Comparison of ENCODE assay signal across 8 cellular contexts in the genomic region with DNA sequence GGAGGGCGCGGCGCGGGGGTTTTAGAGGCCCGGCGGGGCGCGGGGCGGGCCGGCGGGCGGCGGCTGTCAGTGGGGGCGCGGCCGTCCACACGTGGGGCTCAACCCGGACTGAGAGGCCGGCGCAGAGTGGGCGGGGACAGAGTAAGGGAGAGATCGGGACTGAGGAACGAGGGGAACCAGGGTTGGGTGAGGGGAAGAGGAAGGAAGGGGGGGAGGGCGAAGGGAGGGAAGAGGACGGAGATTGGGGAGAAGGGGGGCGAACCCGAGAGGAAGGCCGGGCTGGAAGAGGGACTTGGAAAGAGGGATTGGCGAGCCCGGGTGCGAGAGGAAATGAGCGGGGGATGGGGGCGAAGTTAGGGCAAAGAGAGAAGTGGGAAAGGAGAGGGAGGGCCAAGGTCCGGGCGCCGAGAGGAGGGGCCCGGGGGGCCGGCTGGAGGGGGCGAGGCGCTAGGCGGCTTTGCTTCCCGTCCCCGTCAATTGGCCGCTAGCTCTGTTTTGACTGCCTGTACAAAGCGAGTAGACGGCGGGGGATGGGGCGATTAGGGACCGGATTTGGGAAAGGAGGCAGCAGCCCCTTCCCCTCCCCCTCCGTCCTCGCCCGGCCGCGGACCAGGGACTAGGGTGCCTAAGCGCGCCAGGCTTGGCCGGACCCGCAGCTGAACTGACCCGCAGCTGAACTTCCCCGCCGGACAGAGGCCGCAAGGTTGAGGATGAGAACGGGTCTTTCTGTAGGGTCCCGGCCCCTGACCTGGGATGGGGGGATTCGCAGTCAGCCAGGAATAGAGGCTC. TPM values are rescaled to one million over a fixed set of nuclear protein-coding genes. Genes with fewer than 3 reads are reported as not detected.
DNase-seq lines count a peak whose midpoint lies in the region; ATAC-seq, FAIRE-seq and TF ChIP-seq lines count a peak whose summit lies in the region.

No MANE protein-coding gene starts in this region.

- peak; percentile 91 for DNase-seq in HFF-Myc (ENCODE audit: extremely low read depth, low read depth)
- peak; percentile 16 for DNase-seq in SK-N-SH
- peak; percentile 61 for DNase-seq in glutamatergic neuron
- DNase-seq in pancreas, result peak in 4 of 6 donors; percentile 19 to 70 (median 42)
- DNase-seq in activated naive CD4-positive, alpha-beta T cell treated with anti-CD3 and anti-CD28 coated beads, Interleukin-2, amount 10 ng/mL, durations not matched to agents 7 days and 5 days, result no peak
- no peak for DNase-seq in stimulated activated naive CD4-positive, alpha-beta T cell (lab: John Stamatoyannopoulos, UW)
- DNase-seq in NCI-H1048 (lab: John Stamatoyannopoulos, UW), result no peak

- no peak for TF ChIP-seq EP300 in SK-N-SH (IDR thresholded peaks at IDR 0.05; ENCODE audit: borderline replicate concordance in 1 of 2, low read depth in 1 of 2, low read length in 1 of 2)

- H3K79me2 ChIP-seq in SK-N-SH (ENCODE audit: insufficient read depth), result no peaks in the 10 kb centered on the region

- peak overlapping the region; percentile 89 for H3K4me3 ChIP-seq in HFF-Myc (replicated peaks; ENCODE audit: low read depth, low read length)
- H3K4me3 ChIP-seq in SK-N-SH (ENCODE audit: low read depth in 2 of 2, low read length in 1 of 2), result peak overlapping the region; percentile 45 to 54; a peak in 3 of 4 replicates
- H3K4me3 ChIP-seq in pancreas, result peak overlapping the region; percentile 10 to 51 (median 30)

- peaks cover 9% of the 10 kb centered on the region for H3K27me3 Mint-ChIP-seq in glutamatergic neuron (ENCODE audit: unreplicated experiment)
- H3K27me3 Mint-ChIP-seq in activated naive CD4-positive, alpha-beta T cell treated with anti-CD3 and anti-CD28 coated beads, Interleukin-2, amount 10 ng/mL, durations not matched to agents 7 days and 5 days, result peaks cover 36% of the 10 kb centered on the region

- H3K9ac ChIP-seq in SK-N-SH, result no peak overlapping the region

- H3K9me3 ChIP-seq in SK-N-SH (no peaks in the 10 kb centered on the region), pancreas (no peaks in the 10 kb centered on the region)

- FAIRE-seq in pancreas (lab: Jason Lieb, UNC), result no peak

- H3K27ac ChIP-seq in SK-N-SH (ENCODE audit: low read depth in 2 of 2, low read length in 1 of 2) (peak overlapping the region in 1 of 2 experiments; percentile 34; a peak in 1 of 4 replicates), pancreas (no peak overlapping the region)

- no peaks in the 10 kb centered on the region for H4K20me1 ChIP-seq in SK-N-SH (ENCODE audit: insufficient read depth)

- TF ChIP-seq RAD21 in SK-N-SH (IDR thresholded peaks at IDR 0.05; ENCODE audit: low read length), result no peak

- H3K9me2 ChIP-seq in SK-N-SH, result no peaks in the 10 kb centered on the region

- intact Hi-C loops in pancreas (cut with DNase I), result no loop called here

- no peaks in the 10 kb centered on the region for H3F3A ChIP-seq in SK-N-SH (replicated peaks; ENCODE audit: insufficient read depth)

- peak; percentile 40 to 73 (median 54) for ATAC-seq in pancreas
- ATAC-seq in GM21447 (IDR thresholded peaks at IDR 0.05; ENCODE audit: unreplicated experiment), result no peak

- H3K4me2 ChIP-seq in SK-N-SH, result peak overlapping the region; percentile 72

- peaks cover 46% of the 10 kb centered on the region for H3K27me3 ChIP-seq in SK-N-SH (ENCODE audit: insufficient read depth)
- H3K27me3 ChIP-seq in pancreas, result peaks cover 0 to 39% (median 7%) of the 10 kb centered on the region in 4 donors

- POLR2A ChIA-PET in SK-N-SH (lab: Yijun Ruan, JAX), result no interaction called here

- H3K4me1 Mint-ChIP-seq in glutamatergic neuron (ENCODE audit: low read depth, unreplicated experiment), result peaks cover 2% of the 10 kb centered on the region
- H3K4me1 Mint-ChIP-seq in activated naive CD4-positive, alpha-beta T cell treated with anti-CD3 and anti-CD28 coated beads, Interleukin-2, amount 10 ng/mL, durations not matched to agents 7 days and 5 days, result no peaks in the 10 kb centered on the region

- H3K36me3 Mint-ChIP-seq in glutamatergic neuron (ENCODE audit: unreplicated experiment), result no peaks in the 10 kb centered on the region
- H3K36me3 Mint-ChIP-seq in activated naive CD4-positive, alpha-beta T cell treated with anti-CD3 and anti-CD28 coated beads, Interleukin-2, amount 10 ng/mL, durations not matched to agents 7 days and 5 days, result peaks cover 2% of the 10 kb centered on the region

- no peak overlapping the region for H3K27ac Mint-ChIP-seq in glutamatergic neuron (ENCODE audit: unreplicated experiment)
- H3K27ac Mint-ChIP-seq in activated naive CD4-positive, alpha-beta T cell treated with anti-CD3 and anti-CD28 coated beads, Interleukin-2, amount 10 ng/mL, durations not matched to agents 7 days and 5 days, result no peak overlapping the region

- no peak for TF ChIP-seq CTCF in HFF-Myc (IDR thresholded peaks at IDR 0.05; ENCODE audit: low read depth, low read length, missing control alignments)
- no peak for TF ChIP-seq CTCF in SK-N-SH (IDR thresholded peaks at IDR 0.05)
- TF ChIP-seq CTCF in glutamatergic neuron (IDR thresholded peaks at IDR 0.05; ENCODE audit: partially characterized antibody, unreplicated experiment), result no peak
- TF ChIP-seq CTCF in pancreas (IDR thresholded peaks at IDR 0.05), result no peak

- peak overlapping the region; percentile 71 for H3K4me3 Mint-ChIP-seq in glutamatergic neuron (ENCODE audit: unreplicated experiment)
- H3K4me3 Mint-ChIP-seq in activated naive CD4-positive, alpha-beta T cell treated with anti-CD3 and anti-CD28 coated beads, Interleukin-2, amount 10 ng/mL, durations not matched to agents 7 days and 5 days, result no peak overlapping the region

- H3K36me3 ChIP-seq in SK-N-SH (replicated peaks in 1 of 2; ENCODE audit: control insufficient read depth in 1 of 2, insufficient read depth in 2 of 2, low read length in 1 of 2) (no peaks in the 10 kb centered on the region), pancreas (no peaks in the 10 kb centered on the region)

- peaks cover 5% of the 10 kb centered on the region for H3K9me3 Mint-ChIP-seq in glutamatergic neuron (ENCODE audit: unreplicated experiment)
- H3K9me3 Mint-ChIP-seq in activated naive CD4-positive, alpha-beta T cell treated with anti-CD3 and anti-CD28 coated beads, Interleukin-2, amount 10 ng/mL, durations not matched to agents 7 days and 5 days, result no peaks in the 10 kb centered on the region

- CTCF ChIA-PET in SK-N-SH (lab: Yijun Ruan, JAX), result interaction anchor here (1.2 kb wide), 1 partner anchor 137 kb away, joined by 3 read pairs; no protein-coding TSS in a partner anchor
- CTCF ChIA-PET in activated naive CD4-positive, alpha-beta T cell treated with anti-CD3 and anti-CD28 coated beads, Interleukin-2, amount 10 ng/mL, durations not matched to agents 7 days and 5 days (lab: Charles Lee), result no interaction called here

- H3K4me1 ChIP-seq in SK-N-SH (ENCODE audit: control insufficient read depth in 1 of 2, insufficient read depth in 2 of 2, low read depth in 1 of 2, low read length in 1 of 2) (no peaks in the 10 kb centered on the region; a peak in 1 of 4 replicates), pancreas (peaks cover 0 to 10% (median 3%) of the 10 kb centered on the region in 3 donors)

- H2AFZ ChIP-seq in SK-N-SH (ENCODE audit: low read depth), result peak overlapping the region; percentile 56; the same call in 1 of the 2 replicates

- 2% methylated on average over 34 of the region's 65 CpGs for WGBS in SK-N-SH (ENCODE audit: low lambda C conversion rate)
- 1 to 2% methylated on average over 36 to 65 of the region's 65 CpGs for WGBS in pancreas, 2 donors

TF ChIP-seq in SK-N-SH, 30 proteins besides CTCF, POLR2A, EP300 and RAD21 (continues in another document):
- TF ChIP-seq, protein P1, sequence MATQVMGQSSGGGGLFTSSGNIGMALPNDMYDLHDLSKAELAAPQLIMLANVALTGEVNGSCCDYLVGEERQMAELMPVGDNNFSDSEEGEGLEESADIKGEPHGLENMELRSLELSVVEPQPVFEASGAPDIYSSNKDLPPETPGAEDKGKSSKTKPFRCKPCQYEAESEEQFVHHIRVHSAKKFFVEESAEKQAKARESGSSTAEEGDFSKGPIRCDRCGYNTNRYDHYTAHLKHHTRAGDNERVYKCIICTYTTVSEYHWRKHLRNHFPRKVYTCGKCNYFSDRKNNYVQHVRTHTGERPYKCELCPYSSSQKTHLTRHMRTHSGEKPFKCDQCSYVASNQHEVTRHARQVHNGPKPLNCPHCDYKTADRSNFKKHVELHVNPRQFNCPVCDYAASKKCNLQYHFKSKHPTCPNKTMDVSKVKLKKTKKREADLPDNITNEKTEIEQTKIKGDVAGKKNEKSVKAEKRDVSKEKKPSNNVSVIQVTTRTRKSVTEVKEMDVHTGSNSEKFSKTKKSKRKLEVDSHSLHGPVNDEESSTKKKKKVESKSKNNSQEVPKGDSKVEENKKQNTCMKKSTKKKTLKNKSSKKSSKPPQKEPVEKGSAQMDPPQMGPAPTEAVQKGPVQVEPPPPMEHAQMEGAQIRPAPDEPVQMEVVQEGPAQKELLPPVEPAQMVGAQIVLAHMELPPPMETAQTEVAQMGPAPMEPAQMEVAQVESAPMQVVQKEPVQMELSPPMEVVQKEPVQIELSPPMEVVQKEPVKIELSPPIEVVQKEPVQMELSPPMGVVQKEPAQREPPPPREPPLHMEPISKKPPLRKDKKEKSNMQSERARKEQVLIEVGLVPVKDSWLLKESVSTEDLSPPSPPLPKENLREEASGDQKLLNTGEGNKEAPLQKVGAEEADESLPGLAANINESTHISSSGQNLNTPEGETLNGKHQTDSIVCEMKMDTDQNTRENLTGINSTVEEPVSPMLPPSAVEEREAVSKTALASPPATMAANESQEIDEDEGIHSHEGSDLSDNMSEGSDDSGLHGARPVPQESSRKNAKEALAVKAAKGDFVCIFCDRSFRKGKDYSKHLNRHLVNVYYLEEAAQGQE (IDR thresholded peaks at IDR 0.05; ENCODE audit: low read depth, low read length), result no peak
- TF ChIP-seq, protein P2, sequence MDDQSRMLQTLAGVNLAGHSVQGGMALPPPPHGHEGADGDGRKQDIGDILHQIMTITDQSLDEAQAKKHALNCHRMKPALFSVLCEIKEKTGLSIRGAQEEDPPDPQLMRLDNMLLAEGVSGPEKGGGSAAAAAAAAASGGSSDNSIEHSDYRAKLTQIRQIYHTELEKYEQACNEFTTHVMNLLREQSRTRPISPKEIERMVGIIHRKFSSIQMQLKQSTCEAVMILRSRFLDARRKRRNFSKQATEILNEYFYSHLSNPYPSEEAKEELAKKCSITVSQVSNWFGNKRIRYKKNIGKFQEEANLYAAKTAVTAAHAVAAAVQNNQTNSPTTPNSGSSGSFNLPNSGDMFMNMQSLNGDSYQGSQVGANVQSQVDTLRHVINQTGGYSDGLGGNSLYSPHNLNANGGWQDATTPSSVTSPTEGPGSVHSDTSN (IDR thresholded peaks at IDR 0.05), result no peak
- TF ChIP-seq YY1 (IDR thresholded peaks at IDR 0.05; ENCODE audit: low read depth) (no peak), SMC3 (IDR thresholded peaks at IDR 0.05; ENCODE audit: low read depth, low read length) (no peak)

RNA-seq across cellular contexts. Expression of a gene that starts 0.4 kb away (rescaled TPM):
- polyA plus RNA-seq in SK-N-SH (2012; rRNA removed) (2.2 and 5.0 TPM in 2 replicates), pancreas (under 1 TPM in 1 of 2 donors, not detected in 1; 0.04 TPM)
- polyA plus RNA-seq in SK-N-SH (2012; cell fraction: cytosol; rRNA removed), result 4.3 and 7.1 TPM in 2 replicates
- 4.5 and 5.6 TPM in 2 replicates for polyA plus RNA-seq in SK-N-SH (2012; cell fraction: nucleus; rRNA removed)
- total RNA-seq in glutamatergic neuron (ENCODE audit: unreplicated experiment) (0.86 TPM), pancreas (under 1 TPM in 4 of 6 donors, not detected in 2; 0.06 to 0.78 (median 0.34) TPM)

Comparison
In these comparisons a context has a peak if more than half of its experiments do, and no peak if none do; other contexts are left out.
1. DNase-seq: peak in HFF-Myc (single experiment), SK-N-SH (single experiment), glutamatergic neuron (single experiment) and pancreas (4 of 6); none in activated naive CD4-positive, alpha-beta T cell treated with anti-CD3 and anti-CD28 coated beads, Interleukin-2, amount 10 ng/mL, durations not matched to agents 7 days and 5 days (single experiment), stimulated activated naive CD4-positive, alpha-beta T cell (0 of 6) and NCI-H1048 (single experiment).
2. H3K4me3 ChIP-seq: peak in every context shown above with its lines; median percentile 89 in HFF-Myc; 50 in SK-N-SH; 30 in pancreas.